ENCODE assay signal across 17 cellular contexts in genomic region chr16:2834968-2835367, GRCh38. TPM values are rescaled to one million over a fixed set of nuclear protein-coding genes. Genes with fewer than 3 reads are reported as not detected.
DNase-seq lines count a peak whose midpoint lies in the region; ATAC-seq and TF ChIP-seq lines count a peak whose summit lies in the region.
"Had no signal": no experiment of that assay in that cellular context is flagged by ENCODE, and none has a peak within 500 bp of the region (broad histone marks: within the 10 kb centered on the region; RNA-seq: fewer than 3 reads in every experiment).

No MANE protein-coding gene starts in this region.

- H3K18ac ChIP-seq in IMR-90 (ENCODE audit: low read depth, low read length) (no peak overlapping the region), neuronal stem cell (ENCODE audit: low read length) (no peak overlapping the region)

- H2AK5ac ChIP-seq in IMR-90 (ENCODE audit: low read depth, low read length) (peak overlapping the region; percentile 93), neuronal stem cell (ENCODE audit: low read depth, low read length) (no peak overlapping the region)

- H2AK9ac ChIP-seq in IMR-90 (replicated peaks; ENCODE audit: low read depth, low read length, poor library complexity): peak overlapping the region; percentile 19

- peaks cover 10% of the 10 kb centered on the region for H3K4me1 ChIP-seq in IMR-90 (ENCODE audit: control insufficient read depth, insufficient read depth, low read length)
- peaks cover 0 to 8% of the 10 kb centered on the region in 2 donors for H3K4me1 ChIP-seq in breast epithelium
- peaks cover 4 to 7% of the 10 kb centered on the region in 2 donors for H3K4me1 ChIP-seq in neuronal stem cell (ENCODE audit: control insufficient read depth in 2 of 2, insufficient read depth in 1 of 2, low read depth in 1 of 2, low read length in 2 of 2)

- WGBS in IMR-90 (ENCODE audit: extremely low coverage in 2 of 2, insufficient read length in 1 of 2), 2 experiments: 90% methylated on average over 1 of the region's 3 CpGs; no CpG with 5 or more reads in 1 of the 2 experiments
- WGBS in neuronal stem cell (ENCODE audit: extremely low coverage in 2 of 2, insufficient read length in 2 of 2, insufficient replicate concordance in 1 of 2), 2 donors: no CpG with 5 or more reads among the region's 3 CpGs

- H2BK5ac ChIP-seq in IMR-90 (ENCODE audit: low read depth, low read length, poor library complexity, severe bottlenecking) (peak overlapping the region; percentile 74), neuronal stem cell (ENCODE audit: low read length) (no peak overlapping the region)

- TF ChIP-seq CTCF in AG04450 (IDR thresholded peaks at IDR 0.05; ENCODE audit: low read depth, low read length) (no peak), IMR-90 (conservative IDR thresholded peaks at IDR 0.05; ENCODE audit: low read depth, low read length) (no peak), breast epithelium (IDR thresholded peaks at IDR 0.05) (no peak), osteocyte (IDR thresholded peaks at IDR 0.05) (no peak), GM13976 (IDR thresholded peaks at IDR 0.05; ENCODE audit: borderline replicate concordance, control extremely low read depth, extremely low read depth, insufficient read depth, missing control alignments) (no peak)

- in situ Hi-C loops in IMR-90 (cut with MboI; ENCODE audit: low sequenced_read_pairs) (loop anchor here (10.0 kb wide), 1 partner anchor 80 kb away; the partner anchor contains the start of gene FLYWCH1), GM13976 (cut with MboI; ENCODE audit: low sequenced_read_pairs, unreplicated experiment) (no loop called here)

- H2AFZ ChIP-seq in IMR-90 (replicated peaks; ENCODE audit: low read length, poor library complexity): no peak overlapping the region
- H2AFZ ChIP-seq in neuronal stem cell (ENCODE audit: low read length): no peak overlapping the region

- no peak overlapping the region for H2BK12ac ChIP-seq in neuronal stem cell (ENCODE audit: low read length)

- H4K91ac ChIP-seq in IMR-90 (ENCODE audit: insufficient read depth, low read depth, low read length) (no peak overlapping the region), neuronal stem cell (ENCODE audit: low read depth, low read length, poor library complexity) (no peak overlapping the region)

- H3K9me3 ChIP-seq in AG04450 (ENCODE audit: control insufficient read depth, insufficient read depth, low read length) (no peaks in the 10 kb centered on the region; the same call in 1 of the 2 replicates), IMR-90 (ENCODE audit: control insufficient read depth, insufficient read depth, low read length) (no peaks in the 10 kb centered on the region), breast epithelium (no peaks in the 10 kb centered on the region), neuronal stem cell (replicated peaks in 1 of 2; ENCODE audit: control insufficient read depth in 2 of 2, insufficient read depth in 1 of 2, low read depth in 1 of 2, low read length in 2 of 2) (peaks cover 0 to 5% of the 10 kb centered on the region in 2 donors)
- H3K9me3 ChIP-seq: SJSA1 had no signal

- H3K4me3 Mint-ChIP-seq in osteocyte (ENCODE audit: unreplicated experiment): no peak overlapping the region

- H3K27ac Mint-ChIP-seq in osteocyte (ENCODE audit: unreplicated experiment): peak overlapping the region; percentile 25

- peaks cover 10% of the 10 kb centered on the region for H3K9me1 ChIP-seq in IMR-90 (ENCODE audit: insufficient read depth, low read length)

- peak overlapping the region; percentile 68 for H2BK120ac ChIP-seq in IMR-90 (ENCODE audit: low read depth, low read length)
- no peak overlapping the region for H2BK120ac ChIP-seq in neuronal stem cell (ENCODE audit: low read depth, low read length)

- TF ChIP-seq POLR2A in IMR-90 (IDR thresholded peaks at IDR 0.05; ENCODE audit: low read depth, low read length) (no peak), breast epithelium (IDR thresholded peaks at IDR 0.05) (no peak)

- H3K14ac ChIP-seq in IMR-90 (replicated peaks; ENCODE audit: low read depth, low read length) (peak overlapping the region; percentile 56), neuronal stem cell (ENCODE audit: low read length) (no peak overlapping the region)

- intact Hi-C loops in IMR-90 (cut with micrococcal nuclease) (loop anchor here (5.0 kb wide), 1 partner anchor 43 kb away; no protein-coding TSS in a partner anchor), breast epithelium (cut with DNase I; ENCODE audit: low total_unique reads) (no loop called here)

- no peak overlapping the region for H3K56ac ChIP-seq in IMR-90 (ENCODE audit: extremely low read depth, insufficient read depth, low read length)

- H3K4me3 ChIP-seq in AG04450 (ENCODE audit: low read depth, low read length) (no peak overlapping the region), IMR-90 (ENCODE audit: insufficient read depth, low read depth, low read length) (no peak overlapping the region), breast epithelium (no peak overlapping the region), neuronal stem cell (ENCODE audit: low read length in 2 of 2) (no peak overlapping the region)
- H3K4me3 ChIP-seq: SJSA1 had no signal

- H3K27ac ChIP-seq in AG04450 (ENCODE audit: low read depth, low read length) (peak overlapping the region; percentile 85), IMR-90 (ENCODE audit: insufficient read depth, low read length) (no peak overlapping the region), breast epithelium (peak overlapping the region; percentile 84 to 86), neuronal stem cell (replicated peaks; ENCODE audit: low read length) (no peak overlapping the region)

- H3K4ac ChIP-seq in IMR-90 (ENCODE audit: low read depth, low read length) (peak overlapping the region; percentile 80), neuronal stem cell (ENCODE audit: low read length) (no peak overlapping the region)

- no peaks in the 10 kb centered on the region for H3K79me1 ChIP-seq in IMR-90 (ENCODE audit: low read depth in 1 of 2, low read length in 2 of 2)
- H3K79me1 ChIP-seq in neuronal stem cell (ENCODE audit: low read depth, low read length): peaks cover 1% of the 10 kb centered on the region

- H3K36me3 Mint-ChIP-seq in osteocyte (ENCODE audit: unreplicated experiment): no peaks in the 10 kb centered on the region
- H3K36me3 Mint-ChIP-seq: CD4-positive, CD25-positive, alpha-beta regulatory T cell had no signal

- H3K9ac ChIP-seq in IMR-90 (ENCODE audit: low read depth, low read length) (no peak overlapping the region), neuronal stem cell (ENCODE audit: low read depth, low read length, poor library complexity) (no peak overlapping the region)

- no peaks in the 10 kb centered on the region for H3K36me3 ChIP-seq in IMR-90 (ENCODE audit: control insufficient read depth, insufficient read depth, low read length)
- no peaks in the 10 kb centered on the region for H3K36me3 ChIP-seq in breast epithelium
- no peaks in the 10 kb centered on the region for H3K36me3 ChIP-seq in neuronal stem cell (replicated peaks in 1 of 2; ENCODE audit: control insufficient read depth in 2 of 2, insufficient read depth in 2 of 2, low read length in 2 of 2)
- H3K36me3 ChIP-seq: SJSA1 had no signal

- H2BK15ac ChIP-seq in IMR-90 (ENCODE audit: low read depth, low read length): peak overlapping the region; percentile 45; the same call in 1 of the 3 replicates
- H2BK15ac ChIP-seq in neuronal stem cell (ENCODE audit: low read length): no peak overlapping the region

- H4K5ac ChIP-seq in IMR-90 (ENCODE audit: low read depth, low read length): no peak overlapping the region

- CTCF ChIA-PET in AG04450 (lab: Charles Lee) (interaction anchor here (1.4 kb wide), 1 partner anchor 33 kb away, joined by 3 read pairs; no protein-coding TSS in a partner anchor), IMR-90 (lab: Yijun Ruan, JAX) (no interaction called here)

- no TSS peak for BruUV-seq in IMR-90 (replicated peaks; lab: Mats Ljungman, UMichigan)

- no peak for TF ChIP-seq RAD21 in IMR-90 (IDR thresholded peaks at IDR 0.05; ENCODE audit: low read length)

- no peaks in the 10 kb centered on the region for H3K27me3 Mint-ChIP-seq in osteocyte (ENCODE audit: unreplicated experiment)

- H4K20me1 ChIP-seq in IMR-90 (ENCODE audit: insufficient read depth, low read length): peaks cover 7% of the 10 kb centered on the region; the same call in 1 of the 2 replicates

- dilution Hi-C loops in IMR-90 (cut with HindIII; ENCODE audit: low sequenced_read_pairs, unreplicated experiment): no loop called here

- POLR2A ChIA-PET in AG04450 (lab: Yijun Ruan, JAX) (no interaction called here), IMR-90 (lab: Charles Lee; ENCODE audit: unreplicated experiment) (no interaction called here)

- peaks cover 14% of the 10 kb centered on the region for H3K4me1 Mint-ChIP-seq in osteocyte (ENCODE audit: unreplicated experiment)

- H3K9me3 Mint-ChIP-seq in osteocyte (ENCODE audit: unreplicated experiment): no peaks in the 10 kb centered on the region

- peaks cover 3% of the 10 kb centered on the region for H3K27me3 ChIP-seq in AG04450 (ENCODE audit: control insufficient read depth, insufficient read depth, low read length)
- peaks cover 18% of the 10 kb centered on the region for H3K27me3 ChIP-seq in IMR-90 (ENCODE audit: control insufficient read depth, insufficient read depth, low read length)
- peaks cover 0 to 2% of the 10 kb centered on the region in 2 donors for H3K27me3 ChIP-seq in breast epithelium
- H3K27me3 ChIP-seq in neuronal stem cell (ENCODE audit: control insufficient read depth in 3 of 3, insufficient read depth in 3 of 3, low read depth in 1 of 3, low read length in 3 of 3): peaks cover 0 to 13% (median 9%) of the 10 kb centered on the region in 3 experiments
- H3K27me3 ChIP-seq: SJSA1 had no signal

- no peak for ATAC-seq in IMR-90 (ENCODE audit: low read depth)
- no peak for ATAC-seq in GM21360 (IDR thresholded peaks at IDR 0.05; ENCODE audit: unreplicated experiment)

- DNase-seq in AG04450 (ENCODE audit: low read depth, low spot score): no peak
- DNase-seq in IMR-90: no peak
- DNase-seq in breast epithelium (ENCODE audit: low spot score in 2 of 2): no peak
- DNase-seq in osteocyte (ENCODE audit: extremely low spot score, unreplicated experiment): no peak
- no peak for DNase-seq in GM13976 (ENCODE audit: low spot score)
- DNase-seq in neuronal stem cell (ENCODE audit: low spot score): no peak
- DNase-seq in activated naive CD4-positive, alpha-beta T cell treated with anti-CD3 and anti-CD28 coated beads, Interleukin-2, amount 50 U/mL, for 16 hours: no peak
- DNase-seq: CD4-positive, CD25-positive, alpha-beta regulatory T cell; DND-41; GDM1; Kasumi-1; NCI-H1930; NCI-H510A; NCI-H82; RPMI8226 had no signal

- H3K4me2 ChIP-seq in IMR-90 (ENCODE audit: low read depth, low read length): no peak overlapping the region
- no peak overlapping the region for H3K4me2 ChIP-seq in neuronal stem cell (ENCODE audit: insufficient read depth, low read length, poor library complexity, severe bottlenecking)

- H4K8ac ChIP-seq in IMR-90 (ENCODE audit: low read depth in 2 of 2, low read length in 2 of 2) (peak overlapping the region in 1 of 2 experiments; percentile 59; a peak in 1 of 4 replicates), neuronal stem cell (ENCODE audit: low read depth, low read length) (no peak overlapping the region)

- peak overlapping the region; percentile 52; the same call in 1 of the 2 replicates for H3K23ac ChIP-seq in IMR-90 (ENCODE audit: low read depth, low read length)
- H3K23ac ChIP-seq in neuronal stem cell (ENCODE audit: low read depth, low read length, poor library complexity): no peak overlapping the region

- H2BK20ac ChIP-seq in IMR-90 (ENCODE audit: low read depth, low read length): peak overlapping the region; percentile 75; the same call in 1 of the 2 replicates

RNA-seq across cellular contexts. Expression of gene ZG16B, which starts 4.9 kb away (rescaled TPM):
- polyA plus RNA-seq in AG04450 (2011; rRNA removed): 0.40 and 0.48 TPM in 2 replicates
- polyA minus RNA-seq in AG04450 (2011; rRNA and poly(A)+ RNA removed): not detected in 2 replicates
- 0.28 and 0.54 TPM in 2 replicates for total RNA-seq in IMR-90 (2012; rRNA removed)
- polyA plus RNA-seq in IMR-90 (2012; rRNA removed): 0.46 and 0.65 TPM in 2 replicates
- polyA plus RNA-seq in IMR-90 (2012; cell fraction: cytosol; rRNA removed): 0.34 and 0.63 TPM in 2 replicates
- 0.33 and 0.70 TPM in 2 replicates for polyA plus RNA-seq in IMR-90 (2012; cell fraction: nucleus; rRNA removed; ENCODE audit: low replicate concordance)
- total RNA-seq in breast epithelium: 10 to 100 TPM in 2 of 3 donors, not detected in 1; 24.6 to 46.5 TPM
- not detected in 2 replicates for total RNA-seq in osteocyte
- not detected for polyA plus RNA-seq in neuronal stem cell (2013, experiment 1 of 2)
- not detected for polyA plus RNA-seq in neuronal stem cell (2013, experiment 2 of 2)
- total RNA-seq: CD4-positive, CD25-positive, alpha-beta regulatory T cell had no signal

RNA-seq across cellular contexts. Expression of gene PRSS21, which starts 17.9 kb away (rescaled TPM):
- polyA plus RNA-seq in AG04450 (2011; rRNA removed): 0.17 and 0.47 TPM in 2 replicates
- not detected in 2 replicates for polyA minus RNA-seq in AG04450 (2011; rRNA and poly(A)+ RNA removed)
- not detected in 2 replicates for total RNA-seq in IMR-90 (2012; rRNA removed)
- polyA plus RNA-seq in IMR-90 (2012; rRNA removed): 0.21 and 0.47 TPM in 2 replicates
- polyA plus RNA-seq in IMR-90 (2012; cell fraction: cytosol; rRNA removed): 0.26 and 0.41 TPM in 2 replicates
- 0.57 and 0.59 TPM in 2 replicates for polyA plus RNA-seq in IMR-90 (2012; cell fraction: nucleus; rRNA removed; ENCODE audit: low replicate concordance)
- total RNA-seq in breast epithelium: 1 to 10 TPM in 2 of 3 donors, not detected in 1; 2.9 to 4.9 TPM
- not detected in 2 replicates for total RNA-seq in osteocyte
- not detected for polyA plus RNA-seq in neuronal stem cell (2013, experiment 1 of 2)
- not detected for polyA plus RNA-seq in neuronal stem cell (2013, experiment 2 of 2)
- total RNA-seq: CD4-positive, CD25-positive, alpha-beta regulatory T cell; SJSA1 had no signal

RNA-seq across cellular contexts. Expression of gene PRSS22, which starts 23.0 kb away (rescaled TPM):
- polyA plus RNA-seq in AG04450 (2011; rRNA removed): 0.11 and 0.17 TPM in 2 replicates
- not detected in 2 replicates for polyA minus RNA-seq in AG04450 (2011; rRNA and poly(A)+ RNA removed)
- not detected in 2 replicates for total RNA-seq in IMR-90 (2012; rRNA removed)
- polyA plus RNA-seq in IMR-90 (2012; rRNA removed): not detected in 2 replicates
- polyA plus RNA-seq in IMR-90 (2012; cell fraction: cytosol; rRNA removed): 0.03 and 0.42 TPM in 2 replicates
- 0.63 and 1.1 TPM in 2 replicates for polyA plus RNA-seq in IMR-90 (2012; cell fraction: nucleus; rRNA removed; ENCODE audit: low replicate concordance)
- total RNA-seq in breast epithelium: 10 to 100 TPM in 2 of 3 donors, not detected in 1; 13.6 to 18.7 TPM
- not detected in 2 replicates for total RNA-seq in osteocyte
- not detected for polyA plus RNA-seq in neuronal stem cell (2013, experiment 1 of 2)
- not detected for polyA plus RNA-seq in neuronal stem cell (2013, experiment 2 of 2)
- total RNA-seq: CD4-positive, CD25-positive, alpha-beta regulatory T cell; SJSA1 had no signal
- polyA plus RNA-seq: CD4-positive, CD25-positive, alpha-beta regulatory T cell had no signal

RNA-seq across cellular contexts. Expression of gene PRSS41, which starts 36.7 kb away (rescaled TPM):
- polyA plus RNA-seq in AG04450 (2011; rRNA removed) (not detected in 2 replicates), IMR-90 (2012; rRNA removed) (not detected in 2 replicates)
- not detected in 2 replicates for polyA minus RNA-seq in AG04450 (2011; rRNA and poly(A)+ RNA removed)
- total RNA-seq in IMR-90 (2012; rRNA removed) (not detected in 2 replicates), breast epithelium (not detected), osteocyte (not detected in 2 replicates)
- polyA plus RNA-seq in IMR-90 (2012; cell fraction: cytosol; rRNA removed): not detected in 2 replicates
- polyA plus RNA-seq in IMR-90 (2012; cell fraction: nucleus; rRNA removed; ENCODE audit: low replicate concordance): not detected in 2 replicates
- polyA plus RNA-seq in neuronal stem cell (2013, experiment 1 of 2): not detected
- polyA plus RNA-seq in neuronal stem cell (2013, experiment 2 of 2): not detected
- total RNA-seq: CD4-positive, CD25-positive, alpha-beta regulatory T cell; SJSA1 had no signal
- polyA plus RNA-seq: CD4-positive, CD25-positive, alpha-beta regulatory T cell had no signal

RNA-seq across cellular contexts. Expression of gene PRSS33, which starts 47.6 kb away (rescaled TPM):
- polyA plus RNA-seq in AG04450 (2011; rRNA removed) (not detected in 2 replicates), IMR-90 (2012; rRNA removed) (not detected in 2 replicates)
- polyA minus RNA-seq in AG04450 (2011; rRNA and poly(A)+ RNA removed): not detected in 2 replicates
- total RNA-seq in IMR-90 (2012; rRNA removed) (not detected in 2 replicates), breast epithelium (not detected), osteocyte (not detected in 2 replicates)
- not detected in 2 replicates for polyA plus RNA-seq in IMR-90 (2012; cell fraction: cytosol; rRNA removed)
- polyA plus RNA-seq in IMR-90 (2012; cell fraction: nucleus; rRNA removed; ENCODE audit: low replicate concordance): not detected in 2 replicates
- polyA plus RNA-seq in neuronal stem cell (2013, experiment 1 of 2): 2.3 TPM
- polyA plus RNA-seq in neuronal stem cell (2013, experiment 2 of 2): 2.2 TPM
- total RNA-seq: CD4-positive, CD25-positive, alpha-beta regulatory T cell; SJSA1 had no signal
- polyA plus RNA-seq: CD4-positive, CD25-positive, alpha-beta regulatory T cell had no signal

Comparison
In these comparisons a context has a peak if more than half of its experiments do, and no peak if none do; other contexts are left out.
1. H3K27ac ChIP-seq: peak in AG04450 (single experiment) and breast epithelium (2 of 2); none in IMR-90 (single experiment) and neuronal stem cell (single experiment).